In genomic region chr1:195965475-195965874, GRCh38 we compare ENCODE assay signal across 1 cellular context.
A peak's percentile ranks its signal among the peaks of the same experiment; 100 is the strongest.
TF ChIP-seq lines count a peak whose summit lies in the region.

No MANE protein-coding gene starts in this region.

TF ChIP-seq in K562, 482 proteins besides CTCF, POLR2A, EP300 and RAD21:
- no peak for TF ChIP-seq PBX2 (CRISPR knock-in tag; IDR thresholded peaks at IDR 0.05; ENCODE audit: low read depth)
- TF ChIP-seq PBX2 (tag; conservative IDR thresholded peaks at IDR 0.05; ENCODE audit: low read depth): peak; percentile 53; the same call in 1 of the 2 replicates
- TF ChIP-seq PKNOX1 (IDR thresholded peaks at IDR 0.05): peak; percentile 59; the same call in 1 of the 2 replicates
- TF ChIP-seq MEF2D (tag; conservative IDR thresholded peaks at IDR 0.05; ENCODE audit: low read depth): no peak
- TF ChIP-seq ID3 (CRISPR knock-in tag; IDR thresholded peaks at IDR 0.05): no peak
- TF ChIP-seq ID3 (tag; IDR thresholded peaks at IDR 0.05): no peak
- peak; percentile 66 for TF ChIP-seq MEIS2 (IDR thresholded peaks at IDR 0.05; ENCODE audit: partially characterized antibody)
- TF ChIP-seq CEBPB (tag; IDR thresholded peaks at IDR 0.05): peak; percentile 34; the same call in 1 of the 2 replicates
